Comparison of ENCODE assay signal across 12 cellular contexts in genomic region chr14:102215522-102216250, GRCh38.
DNase-seq lines count a peak whose midpoint lies in the region; ATAC-seq, FAIRE-seq and TF ChIP-seq lines count a peak whose summit lies in the region.
"Had no signal": no experiment of that assay in that cellular context is flagged by ENCODE, and none has a peak within 500 bp of the region (broad histone marks: within the 10 kb centered on the region; RNA-seq: fewer than 3 reads in every experiment).

No MANE protein-coding gene starts in this region.

- intact Hi-C loops in thyroid gland (cut with DNase I) = no loop called here

- TF ChIP-seq CTCF in astrocyte of the spinal cord (IDR thresholded peaks at IDR 0.05; ENCODE audit: low read depth, low read length) (no peak), thyroid gland (IDR thresholded peaks at IDR 0.05) (no peak)

- H3K4me3 ChIP-seq in astrocyte of the spinal cord (ENCODE audit: low read depth, low read length) (no peak overlapping the region), thyroid gland (replicated peaks in 1 of 3) (no peak overlapping the region)
- H3K4me3 ChIP-seq: mucosa of descending colon had no signal

- POLR2A ChIA-PET in HEK293T (lab: Yijun Ruan, JAX) = interaction anchor here (0.5 to 1.4 kb wide), 4 partner anchors 14 to 99 kb away, joined by 3 read pairs; no protein-coding TSS in a partner anchor

- 48 to 55% methylated on average over 18 to 23 of the region's 23 CpGs for WGBS in thyroid gland, 2 donors

- H3K27me3 ChIP-seq in layer of hippocampus (ENCODE audit: control insufficient read depth, insufficient read depth, low read length) (no peaks in the 10 kb centered on the region), thyroid gland (no peaks in the 10 kb centered on the region)

- peaks cover 22 to 28% of the 10 kb centered on the region in 2 donors for H3K4me1 ChIP-seq in thyroid gland

- no peaks in the 10 kb centered on the region for H3K36me3 ChIP-seq in thyroid gland

- FAIRE-seq in HTR-8/SVneo (lab: Jason Lieb, UNC) = no peak
- FAIRE-seq: bronchial epithelial cell had no signal

- TF ChIP-seq POLR2A in thyroid gland (IDR thresholded peaks at IDR 0.05) = no peak

- peak overlapping the region; percentile 77 for H3K27ac ChIP-seq in layer of hippocampus (ENCODE audit: low read depth, low read length)
- peak overlapping the region; percentile 52 to 80 (median 77) for H3K27ac ChIP-seq in thyroid gland
- H3K27ac ChIP-seq: 22Rv1 had no signal

- in situ Hi-C loops in astrocyte of the spinal cord (cut with HindIII; ENCODE audit: low sequenced_read_pairs) = no loop called here

- DNase-seq in NCI-H1417 (lab: John Stamatoyannopoulos, UW) = peak; percentile 61 to 91 (median 80)
- DNase-seq in NCI-H1417 treated with DMSO at 0.1 percent for 48 hours (lab: John Stamatoyannopoulos, UW) = no peak
- DNase-seq in astrocyte of the spinal cord (ENCODE audit: low read depth, low spot score) = peak; percentile 32
- peak; percentile 69 to 71 for DNase-seq in thyroid gland
- no peak for DNase-seq in HTR-8/SVneo (ENCODE audit: insufficient read length, low spot score)
- no peak for DNase-seq in HEK293T (ENCODE audit: extremely low spot score)
- DNase-seq: activated CD8-positive, alpha-beta memory T cell treated with anti-CD3 and anti-CD28 coated beads, Interleukin-2, amount 50 U/mL, for 48 hours; mucosa of descending colon had no signal

- CTCF ChIA-PET in HEK293T (lab: Yijun Ruan, JAX) = interaction anchor here (1.6 kb wide), 1 partner anchor 100 kb away, joined by 6 read pairs; no protein-coding TSS in a partner anchor

- no peaks in the 10 kb centered on the region for H3K9me3 ChIP-seq in thyroid gland
- H3K9me3 ChIP-seq: mucosa of descending colon had no signal

- no peak for ATAC-seq in GM21825 (IDR thresholded peaks at IDR 0.05; ENCODE audit: unreplicated experiment)
- ATAC-seq: mucosa of descending colon had no signal

TF ChIP-seq in HEK293T, 16 proteins besides CTCF, POLR2A, EP300 and RAD21:
- TF ChIP-seq LEF1 (IDR thresholded peaks at IDR 0.05; ENCODE audit: borderline replicate concordance) (no peak), BHLHE40 (IDR thresholded peaks at IDR 0.05; ENCODE audit: borderline replicate concordance) (no peak), SP1 (IDR thresholded peaks at IDR 0.05) (no peak), TARDBP (IDR thresholded peaks at IDR 0.05) (no peak), ARNT (IDR thresholded peaks at IDR 0.05) (no peak), FOXA1 (IDR thresholded peaks at IDR 0.05) (no peak), FOXK2 (IDR thresholded peaks at IDR 0.05) (no peak), ZNF384 (IDR thresholded peaks at IDR 0.05) (no peak), SUZ12 (IDR thresholded peaks at IDR 0.05) (no peak), CTBP1 (IDR thresholded peaks at IDR 0.05; ENCODE audit: borderline replicate concordance) (no peak), ELF4 (IDR thresholded peaks at IDR 0.05) (no peak), NFRKB (IDR thresholded peaks at IDR 0.05) (no peak), HDGF (IDR thresholded peaks at IDR 0.05; ENCODE audit: borderline replicate concordance) (no peak), PKNOX1 (IDR thresholded peaks at IDR 0.05) (no peak), FOXM1 (IDR thresholded peaks at IDR 0.05; ENCODE audit: borderline replicate concordance) (no peak), L3MBTL2 (conservative IDR thresholded peaks at IDR 0.05) (no peak)

Comparison
In these comparisons a context has a peak if more than half of its experiments do, and no peak if none do; other contexts are left out.
1. DNase-seq: peak in NCI-H1417 (3 of 3), astrocyte of the spinal cord (single experiment) and thyroid gland (2 of 2); none in NCI-H1417 treated with DMSO at 0.1 percent for 48 hours (single experiment), HTR-8/SVneo (single experiment) and HEK293T (single experiment).